ENCODE assay signal across 8 cellular contexts in genomic region chr1:225919906-225920305, GRCh38. TPM values are rescaled to one million over a fixed set of nuclear protein-coding genes. Genes with fewer than 3 reads are reported as not detected.
A peak's percentile ranks its signal among the peaks of the same experiment; 100 is the strongest.
DNase-seq lines count a peak whose midpoint lies in the region; ATAC-seq and TF ChIP-seq lines count a peak whose summit lies in the region.

No MANE protein-coding gene starts in this region.

- TF ChIP-seq CTCF in ascending aorta (IDR thresholded peaks at IDR 0.05) (no peak), GM20000 (IDR thresholded peaks at IDR 0.05; ENCODE audit: extremely low read depth, missing control alignments) (no peak)

- no peak overlapping the region for H3K4me3 ChIP-seq in ascending aorta

- intact Hi-C loops in ascending aorta (cut with DNase I) = loop anchor here (5.0 to 10.0 kb wide), 3 partner anchors 265 to 493 kb away; partner anchors contain the start of genes ACBD3, ENAH and LBR

- ATAC-seq in HG03159 (IDR thresholded peaks at IDR 0.05; ENCODE audit: unreplicated experiment) (no peak), GM21528 (IDR thresholded peaks at IDR 0.05; ENCODE audit: low FRiP score, unreplicated experiment) (no peak)

- H3K27ac ChIP-seq in ascending aorta = peak overlapping the region; percentile 22 to 43

- peaks cover 23 to 40% of the 10 kb centered on the region in 2 donors for H3K36me3 ChIP-seq in ascending aorta

- DNase-seq in COLO668 (lab: John Stamatoyannopoulos, UW; ENCODE audit: unreplicated experiment) (peak; percentile 23), MV-4-11 (lab: John Stamatoyannopoulos, UW) (peak; percentile 85), ascending aorta (ENCODE audit: low spot score in 2 of 2) (peak; percentile 24 to 81), kidney glomerular epithelial cell (lab: John Stamatoyannopoulos, UW) (peak; percentile 4), GM20000 (ENCODE audit: low spot score) (no peak)
- no peak for DNase-seq in activated effector memory CD4-positive, alpha-beta T cell treated with anti-CD3 and anti-CD28 coated beads, Interleukin-2, amount 50 U/mL, for 16 hours

- peaks cover 6 to 19% of the 10 kb centered on the region in 2 donors for H3K4me1 ChIP-seq in ascending aorta

- no peaks in the 10 kb centered on the region for H3K27me3 ChIP-seq in ascending aorta

- H3K9me3 ChIP-seq in ascending aorta = no peaks in the 10 kb centered on the region

RNA-seq across cellular contexts. Expression of gene PYCR2, which starts 4.1 kb away (rescaled TPM):
- 126 TPM for total RNA-seq in ascending aorta

RNA-seq across cellular contexts. Expression of gene LEFTY2, which starts 21.1 kb away (rescaled TPM):
- total RNA-seq in ascending aorta = 2.6 TPM

RNA-seq across cellular contexts. Expression of gene LEFTY1, which starts 31.0 kb away (rescaled TPM):
- total RNA-seq in ascending aorta = not detected

RNA-seq across cellular contexts. Expression of gene TMEM63A, which starts 37.7 kb away (rescaled TPM):
- total RNA-seq in ascending aorta = 41.3 TPM

Comparison
In these comparisons a context has a peak if more than half of its experiments do, and no peak if none do; other contexts are left out.
1. DNase-seq: peak in COLO668 (single experiment), MV-4-11 (single experiment), ascending aorta (2 of 2) and kidney glomerular epithelial cell (single experiment); none in GM20000 (single experiment) and activated effector memory CD4-positive, alpha-beta T cell treated with anti-CD3 and anti-CD28 coated beads, Interleukin-2, amount 50 U/mL, for 16 hours (single experiment).